ENCODE assay signal across 12 cellular contexts in the genomic region with DNA sequence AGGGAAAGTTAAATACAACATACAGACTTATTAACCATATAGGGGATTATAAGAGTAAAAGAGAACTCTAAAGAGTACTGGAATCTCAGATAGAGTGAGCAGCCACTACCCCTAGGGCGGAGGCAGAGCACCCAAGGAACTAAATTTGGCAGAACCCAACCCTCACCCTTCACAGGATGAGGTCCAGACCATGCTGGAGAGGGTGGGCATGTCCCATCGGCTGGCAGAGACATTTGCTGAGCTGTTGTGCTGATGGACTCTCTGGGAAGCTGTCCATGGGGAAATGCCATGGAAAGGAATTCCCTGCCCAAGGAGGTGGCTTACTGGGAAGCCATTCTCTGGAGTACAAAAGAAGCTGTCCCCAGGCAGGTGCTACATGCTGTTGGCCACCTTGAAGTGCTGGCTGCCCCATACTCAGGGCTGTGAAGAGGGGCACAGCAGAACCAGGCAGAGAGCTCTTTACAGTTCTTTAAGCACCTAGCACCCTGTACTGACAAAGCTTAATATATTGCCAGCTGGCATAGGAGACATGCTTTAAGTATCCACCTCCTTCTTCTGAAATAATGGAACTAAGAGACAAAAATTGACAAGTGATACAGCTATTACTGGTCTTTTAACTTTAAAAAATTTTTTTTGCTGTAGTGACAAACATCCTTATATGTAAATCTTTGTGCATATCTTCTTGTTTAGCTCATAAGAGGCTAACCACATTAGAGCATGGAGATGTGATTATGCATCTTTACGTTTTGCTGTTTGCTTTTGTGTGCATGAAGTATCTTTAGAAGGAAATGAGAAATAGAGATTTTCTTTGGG. TPM values are rescaled to one million over a fixed set of nuclear protein-coding genes. Genes with fewer than 3 reads are reported as not detected.
DNase-seq lines count a peak whose midpoint lies in the region; ATAC-seq and TF ChIP-seq lines count a peak whose summit lies in the region.
"Had no signal": no experiment of that assay in that cellular context is flagged by ENCODE, and none has a peak within 500 bp of the region (broad histone marks: within the 10 kb centered on the region; RNA-seq: fewer than 3 reads in every experiment).

No MANE protein-coding gene starts in this region.

- H3K4me3 ChIP-seq in gastrocnemius medialis (no peak overlapping the region), dorsolateral prefrontal cortex (no peak overlapping the region), BE2C (ENCODE audit: low read depth, low read length) (no peak overlapping the region)

- in situ Hi-C loops in gastrocnemius medialis (cut with MboI; ENCODE audit: low sequenced_read_pairs in 4 of 4) = no loop called here

- no peak for TF ChIP-seq POLR2A in gastrocnemius medialis (IDR thresholded peaks at IDR 0.05)

- H3K27ac ChIP-seq in gastrocnemius medialis (peak overlapping the region; percentile 11 to 55 (median 42)), dorsolateral prefrontal cortex (peak overlapping the region in 1 of 59 donors; percentile 16)
- H3K27ac ChIP-seq: WERI-Rb-1 had no signal

- H3K27me3 ChIP-seq in gastrocnemius medialis (no peaks in the 10 kb centered on the region), dorsolateral prefrontal cortex (no peaks in the 10 kb centered on the region), BE2C (no peaks in the 10 kb centered on the region)

- no peak for TF ChIP-seq CTCF in gastrocnemius medialis (IDR thresholded peaks at IDR 0.05 in 4 of 5, conservative IDR thresholded peaks at IDR 0.05 in 1 of 5)
- no peak for TF ChIP-seq CTCF in dorsolateral prefrontal cortex (IDR thresholded peaks at IDR 0.05 in 54 of 56, conservative IDR thresholded peaks at IDR 0.05 in 2 of 56; ENCODE audit: low read depth in 1 of 56, partially characterized antibody in 56 of 56)
- TF ChIP-seq CTCF in BE2C (IDR thresholded peaks at IDR 0.05; ENCODE audit: low read depth, low read length) = no peak

- intact Hi-C loops in gastrocnemius medialis (cut with DNase I; ENCODE audit: low total_unique reads) (no loop called here), dorsolateral prefrontal cortex (cut with DNase I) (no loop called here)

- H3K36me3 ChIP-seq in gastrocnemius medialis (peaks cover 0 to 21% of the 10 kb centered on the region in 2 donors), BE2C (peaks cover 17% of the 10 kb centered on the region)

- ATAC-seq in gastrocnemius medialis = peak in 1 of 2 donors; percentile 44
- no peak for ATAC-seq in HG03135 (IDR thresholded peaks at IDR 0.05; ENCODE audit: unreplicated experiment)

- peaks cover 7 to 20% of the 10 kb centered on the region in 2 donors for H3K4me1 ChIP-seq in gastrocnemius medialis
- no peaks in the 10 kb centered on the region; the same call in 1 of the 2 replicates for H3K4me1 ChIP-seq in BE2C

- H3K9me3 ChIP-seq in gastrocnemius medialis (no peaks in the 10 kb centered on the region), BE2C (no peaks in the 10 kb centered on the region)

- DNase-seq in EL (peak; percentile 56), NCI-H2107 treated with DMSO at 0.1 percent for 48 hours (lab: John Stamatoyannopoulos, UW; ENCODE audit: unreplicated experiment) (peak; percentile 29), fibroblast of peridontal ligament (ENCODE audit: extremely low read depth) (peak; percentile 33), gastrocnemius medialis (no peak), dorsolateral prefrontal cortex (no peak), BE2C (no peak), KG1 (lab: John Stamatoyannopoulos, UW) (no peak)
- DNase-seq: left cardiac atrium, NCI-H345, posterior cingulate gyrus, WERI-Rb-1 had no signal

RNA-seq across cellular contexts. Expression of gene TSNAX, which starts 29.6 kb away (rescaled TPM):
- total RNA-seq in gastrocnemius medialis (10 to 100 TPM; 47.8 to 84.2 (median 77.8) TPM), dorsolateral prefrontal cortex (10 to 100 TPM; 23.6 to 70.4 (median 49.5) TPM)
- polyA plus RNA-seq in BE2C (2012; ENCODE audit: insufficient read depth, insufficient read length, low read depth) = 46.0 TPM

Comparison
In these comparisons a context has a peak if more than half of its experiments do, and no peak if none do; other contexts are left out.
1. DNase-seq: peak in EL (single experiment), NCI-H2107 treated with DMSO at 0.1 percent for 48 hours (single experiment) and fibroblast of peridontal ligament (single experiment); none in gastrocnemius medialis (0 of 2), dorsolateral prefrontal cortex (0 of 10), BE2C (single experiment) and KG1 (single experiment).